Comparison of ENCODE assay signal across 20 cellular contexts in the genomic region with DNA sequence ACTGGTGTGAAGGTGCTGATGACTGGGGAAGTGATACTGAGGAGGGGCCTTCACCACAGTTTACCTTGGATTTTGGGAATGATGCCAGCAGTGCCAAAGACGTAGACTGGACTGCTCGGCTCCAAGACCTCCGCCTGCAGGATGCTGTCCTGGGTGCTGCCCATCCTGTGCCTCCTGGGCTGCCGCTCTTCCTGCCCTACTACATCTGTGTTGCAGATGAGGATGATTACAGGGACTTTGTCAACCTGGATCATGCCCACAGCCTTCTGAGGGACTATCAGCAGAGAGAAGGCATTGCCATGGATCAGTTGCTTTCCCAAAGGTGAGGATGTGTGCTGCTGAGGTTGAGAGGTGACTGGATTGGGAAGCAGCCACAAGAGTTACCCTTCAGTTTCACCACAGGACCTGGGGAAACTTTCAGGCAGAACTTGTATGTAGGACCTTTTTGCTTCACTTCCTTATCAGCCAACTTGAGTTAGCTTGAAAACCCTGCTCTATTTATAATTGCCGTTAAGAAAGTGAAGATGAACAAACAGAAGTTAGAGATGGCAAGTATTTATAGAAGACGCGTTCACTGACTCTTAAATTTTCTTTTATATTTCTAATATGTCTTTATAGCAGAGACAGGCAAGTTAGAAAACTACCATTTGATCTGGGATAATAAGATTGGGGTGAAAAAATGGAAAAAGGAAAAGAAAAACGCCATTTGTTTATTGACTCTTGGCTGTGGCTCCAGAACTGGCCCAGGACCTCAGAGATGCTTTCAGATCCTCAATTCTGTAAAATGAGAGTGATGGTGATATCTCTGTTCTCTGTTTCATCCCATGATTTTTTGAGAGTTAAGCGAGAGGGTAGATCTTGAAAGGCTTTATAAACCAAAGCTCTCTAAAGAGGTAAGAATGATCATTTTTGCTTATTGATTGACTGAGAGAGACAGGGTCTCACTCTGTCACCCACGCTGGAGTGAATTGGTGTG. TPM values are rescaled to one million over a fixed set of nuclear protein-coding genes. Genes with fewer than 3 reads are reported as not detected.
DNase-seq lines count a peak whose midpoint lies in the region; ATAC-seq and TF ChIP-seq lines count a peak whose summit lies in the region.
"Had no signal": no experiment of that assay in that cellular context is flagged by ENCODE, and none has a peak within 500 bp of the region (broad histone marks: within the 10 kb centered on the region; RNA-seq: fewer than 3 reads in every experiment).

No MANE protein-coding gene starts in this region.

- H3K36me3 Mint-ChIP-seq in activated T-cell treated with anti-CD3 and anti-CD28 coated beads, Interleukin-2, amount 50 U/mL, for 24 hours (ENCODE audit: low read depth) = peaks cover 83% of the 10 kb centered on the region
- peaks cover 8 to 17% of the 10 kb centered on the region in 2 donors for H3K36me3 Mint-ChIP-seq in activated T-cell treated with anti-CD3 and anti-CD28 coated beads, Interleukin-2, amount 50 U/mL, for 72 hours (ENCODE audit: insufficient read depth in 2 of 2)
- peaks cover 29% of the 10 kb centered on the region for H3K36me3 Mint-ChIP-seq in activated B cell treated with CpG ODN at 0.5 μM for 24 hours (ENCODE audit: low read depth)
- H3K36me3 Mint-ChIP-seq in stimulated activated effector memory CD8-positive, alpha-beta T cell treated with anti-CD3 and anti-CD28 coated beads, Interleukin-12 subunit alpha, Interleukin-12 subunit beta, amount 100 ng/mL, for 72 hours = peaks cover 78% of the 10 kb centered on the region

- DNase-seq in activated T-cell treated with anti-CD3 and anti-CD28 coated beads, Interleukin-2, amount 50 U/mL, for 24 hours = no peak
- no peak for DNase-seq in activated T-cell treated with anti-CD3 and anti-CD28 coated beads, Interleukin-2, amount 50 U/mL, for 72 hours
- DNase-seq in activated B cell treated with CpG ODN at 0.5 μM for 24 hours (no peak), NCI-H524 (lab: John Stamatoyannopoulos, UW) (no peak)
- no peak for DNase-seq in stimulated activated effector memory CD8-positive, alpha-beta T cell treated with anti-CD3 and anti-CD28 coated beads, Interleukin-12 subunit alpha, Interleukin-12 subunit beta, amount 100 ng/mL, for 72 hours (ENCODE audit: low spot score in 2 of 2)
- DNase-seq: activated CD8-positive, alpha-beta T cell treated with anti-CD3 and anti-CD28 coated beads for 36 hours; caudate nucleus; effector memory CD4-positive, alpha-beta T cell; heart right ventricle; KG1; naive thymus-derived CD8-positive, alpha-beta T cell; NCI-H1436; NCI-H82; psoas muscle had no signal

- H3K4me1 Mint-ChIP-seq in activated T-cell treated with anti-CD3 and anti-CD28 coated beads, Interleukin-2, amount 50 U/mL, for 24 hours (ENCODE audit: low read depth) = peaks cover 31% of the 10 kb centered on the region
- peaks cover 19% of the 10 kb centered on the region for H3K4me1 Mint-ChIP-seq in activated T-cell treated with anti-CD3 and anti-CD28 coated beads, Interleukin-2, amount 50 U/mL, for 72 hours (ENCODE audit: low read depth)
- peaks cover 22% of the 10 kb centered on the region for H3K4me1 Mint-ChIP-seq in activated B cell treated with CpG ODN at 0.5 μM for 24 hours
- H3K4me1 Mint-ChIP-seq in stimulated activated effector memory CD8-positive, alpha-beta T cell treated with anti-CD3 and anti-CD28 coated beads, Interleukin-12 subunit alpha, Interleukin-12 subunit beta, amount 100 ng/mL, for 72 hours = peaks cover 11% of the 10 kb centered on the region

- no peaks in the 10 kb centered on the region for H3K27me3 Mint-ChIP-seq in activated T-cell treated with anti-CD3 and anti-CD28 coated beads, Interleukin-2, amount 50 U/mL, for 24 hours
- no peaks in the 10 kb centered on the region for H3K27me3 Mint-ChIP-seq in activated T-cell treated with anti-CD3 and anti-CD28 coated beads, Interleukin-2, amount 50 U/mL, for 72 hours (ENCODE audit: low read depth)
- no peaks in the 10 kb centered on the region for H3K27me3 Mint-ChIP-seq in activated B cell treated with CpG ODN at 0.5 μM for 24 hours
- H3K27me3 Mint-ChIP-seq: activated CD8-positive, alpha-beta T cell treated with anti-CD3 and anti-CD28 coated beads for 36 hours; naive thymus-derived CD8-positive, alpha-beta T cell; type B pancreatic cell had no signal

- no peaks in the 10 kb centered on the region for H3K9me3 Mint-ChIP-seq in activated T-cell treated with anti-CD3 and anti-CD28 coated beads, Interleukin-2, amount 50 U/mL, for 24 hours
- no peaks in the 10 kb centered on the region for H3K9me3 Mint-ChIP-seq in activated T-cell treated with anti-CD3 and anti-CD28 coated beads, Interleukin-2, amount 50 U/mL, for 72 hours
- H3K9me3 Mint-ChIP-seq in activated B cell treated with CpG ODN at 0.5 μM for 24 hours = no peaks in the 10 kb centered on the region
- no peaks in the 10 kb centered on the region for H3K9me3 Mint-ChIP-seq in stimulated activated effector memory CD8-positive, alpha-beta T cell treated with anti-CD3 and anti-CD28 coated beads, Interleukin-12 subunit alpha, Interleukin-12 subunit beta, amount 100 ng/mL, for 72 hours
- H3K9me3 Mint-ChIP-seq: activated CD8-positive, alpha-beta T cell treated with anti-CD3 and anti-CD28 coated beads for 36 hours; CD14-positive monocyte; naive thymus-derived CD8-positive, alpha-beta T cell; type B pancreatic cell had no signal

- no peak overlapping the region for H3K27ac ChIP-seq in HEK293 (ENCODE audit: extremely low read depth, low read depth, low read length)
- H3K27ac ChIP-seq: heart right ventricle, psoas muscle, VCaP had no signal

- TF ChIP-seq CTCF in HEK293 (tag by site-specific recombination; IDR thresholded peaks at IDR 0.05) = no peak
- TF ChIP-seq CTCF in activated B cell treated with CpG ODN at 0.5 μM for 24 hours (IDR thresholded peaks at IDR 0.05) = no peak

- H3K4me3 Mint-ChIP-seq in activated T-cell treated with anti-CD3 and anti-CD28 coated beads, Interleukin-2, amount 50 U/mL, for 24 hours = no peak overlapping the region
- no peak overlapping the region for H3K4me3 Mint-ChIP-seq in activated T-cell treated with anti-CD3 and anti-CD28 coated beads, Interleukin-2, amount 50 U/mL, for 72 hours
- no peak overlapping the region for H3K4me3 Mint-ChIP-seq in activated B cell treated with CpG ODN at 0.5 μM for 24 hours
- no peak overlapping the region for H3K4me3 Mint-ChIP-seq in stimulated activated effector memory CD8-positive, alpha-beta T cell treated with anti-CD3 and anti-CD28 coated beads, Interleukin-12 subunit alpha, Interleukin-12 subunit beta, amount 100 ng/mL, for 72 hours
- H3K4me3 Mint-ChIP-seq: activated CD8-positive, alpha-beta T cell treated with anti-CD3 and anti-CD28 coated beads for 36 hours; CD14-positive monocyte; naive thymus-derived CD8-positive, alpha-beta T cell; type B pancreatic cell had no signal

- no peaks in the 10 kb centered on the region; the same call in 1 of the 2 replicates for H3K9me3 ChIP-seq in HEK293 (ENCODE audit: control insufficient read depth, insufficient read depth, low read depth, low read length)
- H3K9me3 ChIP-seq: heart right ventricle, psoas muscle had no signal

- peak overlapping the region; percentile 57 for H3K27ac Mint-ChIP-seq in activated T-cell treated with anti-CD3 and anti-CD28 coated beads, Interleukin-2, amount 50 U/mL, for 24 hours
- H3K27ac Mint-ChIP-seq in activated T-cell treated with anti-CD3 and anti-CD28 coated beads, Interleukin-2, amount 50 U/mL, for 72 hours = no peak overlapping the region
- peak overlapping the region; percentile 71 for H3K27ac Mint-ChIP-seq in activated B cell treated with CpG ODN at 0.5 μM for 24 hours
- H3K27ac Mint-ChIP-seq in stimulated activated effector memory CD8-positive, alpha-beta T cell treated with anti-CD3 and anti-CD28 coated beads, Interleukin-12 subunit alpha, Interleukin-12 subunit beta, amount 100 ng/mL, for 72 hours = peak overlapping the region; percentile 83
- H3K27ac Mint-ChIP-seq: activated CD8-positive, alpha-beta T cell treated with anti-CD3 and anti-CD28 coated beads for 36 hours; type B pancreatic cell had no signal

- CTCF ChIA-PET in HEK293 (lab: Yijun Ruan, JAX) = interaction anchor here (0.6 to 1.7 kb wide), 2 partner anchors 17 to 93 kb away, joined by 3 to 4 read pairs; no protein-coding TSS in a partner anchor
- CTCF ChIA-PET in activated B cell treated with CpG ODN at 0.5 μM for 24 hours (lab: Charles Lee) = no interaction called here

- no peak for ATAC-seq in activated T-cell treated with anti-CD3 and anti-CD28 coated beads, Interleukin-2, amount 50 U/mL, for 72 hours (replicated peaks in 1 of 2)
- ATAC-seq in activated B cell treated with CpG ODN at 0.5 μM for 24 hours (ENCODE audit: low read depth) = no peak
- no peak for ATAC-seq in stimulated activated effector memory CD8-positive, alpha-beta T cell treated with anti-CD3 and anti-CD28 coated beads, Interleukin-12 subunit alpha, Interleukin-12 subunit beta, amount 100 ng/mL, for 72 hours
- ATAC-seq in HG02840 (IDR thresholded peaks at IDR 0.05; ENCODE audit: low FRiP score, unreplicated experiment) = no peak
- ATAC-seq in HG03280 (IDR thresholded peaks at IDR 0.05; ENCODE audit: unreplicated experiment) = no peak
- ATAC-seq: activated CD8-positive, alpha-beta T cell treated with anti-CD3 and anti-CD28 coated beads for 36 hours; heart right ventricle; naive thymus-derived CD8-positive, alpha-beta T cell; psoas muscle had no signal

- H3K4me3 ChIP-seq in HEK293 (ENCODE audit: low read depth, low read length) = no peak overlapping the region
- H3K4me3 ChIP-seq: heart right ventricle, psoas muscle had no signal

- peaks cover 64 to 91% of the 10 kb centered on the region in 2 experiments for H3K36me3 ChIP-seq in HEK293 (ENCODE audit: control insufficient read depth in 2 of 2, insufficient read depth in 1 of 2, low read length in 2 of 2)

- intact Hi-C loops in activated B cell treated with CpG ODN at 0.5 μM for 24 hours (cut with micrococcal nuclease) = no loop called here

- POLR2A ChIA-PET in HEK293 (lab: Yijun Ruan, JAX) = no interaction called here
- POLR2A ChIA-PET in activated B cell treated with CpG ODN at 0.5 μM for 24 hours (lab: Charles Lee) = no interaction called here

- peaks cover 9% of the 10 kb centered on the region; the same call in 1 of the 2 replicates for H3K4me1 ChIP-seq in HEK293 (ENCODE audit: control insufficient read depth, insufficient read depth, low read length)
- H3K4me1 ChIP-seq: psoas muscle had no signal

RNA-seq across cellular contexts. Expression of a gene that starts 5.3 kb away (rescaled TPM):
- total RNA-seq in activated T-cell treated with anti-CD3 and anti-CD28 coated beads, Interleukin-2, amount 50 U/mL, for 72 hours = 10 to 100 TPM; 23.2 to 34.4 TPM
- 13.4 and 18.6 TPM in 2 replicates for total RNA-seq in activated B cell treated with CpG ODN at 0.5 μM for 24 hours

RNA-seq across cellular contexts. Expression of a gene that starts 18.7 kb away (rescaled TPM):
- 100 to 1,000 TPM; 153 to 183 TPM for total RNA-seq in activated T-cell treated with anti-CD3 and anti-CD28 coated beads, Interleukin-2, amount 50 U/mL, for 72 hours
- total RNA-seq in activated B cell treated with CpG ODN at 0.5 μM for 24 hours = 85.3 and 85.9 TPM in 2 replicates

RNA-seq across cellular contexts. Expression of a gene that starts 44.5 kb away (rescaled TPM):
- 100 to 1,000 TPM; 240 to 282 TPM for total RNA-seq in activated T-cell treated with anti-CD3 and anti-CD28 coated beads, Interleukin-2, amount 50 U/mL, for 72 hours
- total RNA-seq in activated B cell treated with CpG ODN at 0.5 μM for 24 hours = 144 and 151 TPM in 2 replicates
